Comparison of ENCODE assay signal across 20 cellular contexts in genomic region chr2:120044336-120044735, GRCh38. TPM values are rescaled to one million over a fixed set of nuclear protein-coding genes. Genes with fewer than 3 reads are reported as not detected.
DNase-seq lines count a peak whose midpoint lies in the region; ATAC-seq, FAIRE-seq and TF ChIP-seq lines count a peak whose summit lies in the region.
"Had no signal": no experiment of that assay in that cellular context is flagged by ENCODE, and none has a peak within 500 bp of the region (broad histone marks: within the 10 kb centered on the region; RNA-seq: fewer than 3 reads in every experiment).

No MANE protein-coding gene starts in this region.

- FAIRE-seq in GM12891 (lab: Jason Lieb, UNC), result no peak
- no peak for FAIRE-seq in GM12878 (lab: Jason Lieb, UNC)
- FAIRE-seq: A204.1, GM19239, H54, HTR-8/SVneo, K562 had no signal

- H3K27ac Mint-ChIP-seq in stimulated activated naive B cell treated with anti-CD40 and anti-IgM and Interleukin-4, amounts not matched to agents 10 μg/mL and 1 μg/mL and 100 μg/mL, for 72 hours, result no peak overlapping the region
- H3K27ac Mint-ChIP-seq: CD4-positive, alpha-beta T cell; GM23338 had no signal

- H3K79me2 ChIP-seq in GM12878 (ENCODE audit: control insufficient read depth, insufficient read depth, low read length), result no peaks in the 10 kb centered on the region

- no peak overlapping the region for H3K27ac ChIP-seq in GM12878 (ENCODE audit: control insufficient read depth, insufficient read depth)
- H3K27ac ChIP-seq: C4-2B had no signal

- TF ChIP-seq RAD21 in GM12878 (IDR thresholded peaks at IDR 0.05; ENCODE audit: insufficient read depth, low read depth, low read length), result no peak

- intact Hi-C loops in GM12878 (cut with micrococcal nuclease; ENCODE audit: unreplicated experiment), result no loop called here

- H3K4me1 ChIP-seq in GM12878 (ENCODE audit: control insufficient read depth, insufficient read depth, low read length), result no peaks in the 10 kb centered on the region

- TF ChIP-seq EP300 in GM12878 (IDR thresholded peaks at IDR 0.05; ENCODE audit: borderline replicate concordance in 1 of 2, control insufficient read depth in 1 of 2, low read depth in 2 of 2, low read length in 2 of 2), result no peak

- H3K4me2 ChIP-seq in GM12878 (ENCODE audit: control insufficient read depth, insufficient read depth), result no peak overlapping the region
- H3K4me2 ChIP-seq: GM23338 had no signal

- H3K27me3 Mint-ChIP-seq in stimulated activated naive B cell treated with anti-CD40 and anti-IgM and Interleukin-4, amounts not matched to agents 10 μg/mL and 1 μg/mL and 100 μg/mL, for 72 hours, result no peaks in the 10 kb centered on the region
- H3K27me3 Mint-ChIP-seq: CD4-positive, alpha-beta T cell had no signal

- no peak overlapping the region for H3K4me3 Mint-ChIP-seq in stimulated activated naive B cell treated with anti-CD40 and anti-IgM and Interleukin-4, amounts not matched to agents 10 μg/mL and 1 μg/mL and 100 μg/mL, for 72 hours
- H3K4me3 Mint-ChIP-seq: CD4-positive, alpha-beta T cell; GM23338 had no signal

- no peaks in the 10 kb centered on the region; a peak in 1 of 4 replicates for H3K36me3 ChIP-seq in GM12878 (ENCODE audit: control insufficient read depth in 2 of 2, insufficient read depth in 2 of 2, low read length in 1 of 2)

- H3K36me3 Mint-ChIP-seq in stimulated activated naive B cell treated with anti-CD40 and anti-IgM and Interleukin-4, amounts not matched to agents 10 μg/mL and 1 μg/mL and 100 μg/mL, for 72 hours, result peaks cover 35 to 44% of the 10 kb centered on the region in 2 donors

- H3K9me3 ChIP-seq in GM12878 (replicated peaks; ENCODE audit: control insufficient read depth, insufficient read depth, low read length), result peaks cover 8% of the 10 kb centered on the region; the same call in 2 of the 3 replicates

- no TSS peak for BruUV-seq in GM12878 (replicated peaks; lab: Mats Ljungman, UMichigan)

- no peak for ATAC-seq in GM12878
- peak; percentile 34 to 59 for ATAC-seq in stimulated activated naive B cell treated with anti-CD40 and anti-IgM and Interleukin-4, amounts not matched to agents 10 μg/mL and 1 μg/mL and 100 μg/mL, for 72 hours (replicated peaks)
- ATAC-seq: GM23338, K562 had no signal

- no peak for TF ChIP-seq CTCF in GM12878 (IDR thresholded peaks at IDR 0.05 in 2 of 3, conservative IDR thresholded peaks at IDR 0.05 in 1 of 3; ENCODE audit: control insufficient read depth in 2 of 3, extremely low read depth in 1 of 3, insufficient read depth in 1 of 3, low read depth in 3 of 3, low read length in 3 of 3)

- peaks cover 5 to 13% of the 10 kb centered on the region in 2 donors for H3K9me3 Mint-ChIP-seq in stimulated activated naive B cell treated with anti-CD40 and anti-IgM and Interleukin-4, amounts not matched to agents 10 μg/mL and 1 μg/mL and 100 μg/mL, for 72 hours

- SMC1A ChIA-PET in GM12878 (lab: Charles Lee; ENCODE audit: uncharacterized antibody, unreplicated experiment), result interaction anchor here (1.2 to 1.6 kb wide), 3 partner anchors 18 to 75 kb away, joined by 3 to 4 read pairs (median 4); no protein-coding TSS in a partner anchor

- H4K20me1 ChIP-seq in GM12878 (ENCODE audit: control insufficient read depth, insufficient read depth), result no peaks in the 10 kb centered on the region

- no peak overlapping the region for H3K4me3 ChIP-seq in GM12878
- H3K4me3 ChIP-seq: GM23338, K562 had no signal

- in situ Hi-C loops in GM12878 (cut with MboI), result no loop called here

- TF ChIP-seq POLR2A in GM12891 (IDR thresholded peaks at IDR 0.05; ENCODE audit: low read depth, low read length) (no peak), GM12878 (IDR thresholded peaks at IDR 0.05; ENCODE audit: low read depth, low read length) (no peak)

- H2AFZ ChIP-seq in GM12878 (ENCODE audit: control insufficient read depth, low read depth, low read length), result no peak overlapping the region; the same call in 1 of the 2 replicates
- H2AFZ ChIP-seq: GM23338 had no signal

- POLR2A ChIA-PET in GM12878 (lab: Charles Lee), result no interaction called here

- DNase-seq in GM12891 (ENCODE audit: insufficient read length, low spot score), result no peak
- DNase-seq in GM12878 (ENCODE audit: low read depth, low spot score), result no peak
- peak; percentile 27 for DNase-seq in iris pigment epithelial cell (ENCODE audit: low read depth)
- DNase-seq in stimulated activated naive B cell treated with anti-CD40 and anti-IgM and Interleukin-4, amounts not matched to agents 10 μg/mL and 1 μg/mL and 100 μg/mL, for 72 hours, result no peak
- DNase-seq in NCI-H2029 treated with DMSO at 0.1 percent for 48 hours (lab: John Stamatoyannopoulos, UW), result no peak
- DNase-seq in NCI-H1105 treated with DMSO at 0.1 percent for 48 hours (lab: John Stamatoyannopoulos, UW), result no peak
- no peak for DNase-seq in cerebellar nuclear complex (lab: John Stamatoyannopoulos, UW)
- DNase-seq: ACHN; CD4-positive, alpha-beta T cell; DMS79 treated with DMSO at 0.1 percent for 48 hours; GF-D8; HCEC 1CT; IMR-90 had no signal

- RAD21 ChIA-PET in GM12878 (lab: Charles Lee; ENCODE audit: unreplicated experiment), result no interaction called here

- no peaks in the 10 kb centered on the region for H3K27me3 ChIP-seq in GM12878 (replicated peaks in 1 of 2; ENCODE audit: control insufficient read depth in 2 of 2, insufficient read depth in 2 of 2, low read length in 1 of 2)

- H3K9ac ChIP-seq in GM12878 (ENCODE audit: control insufficient read depth, insufficient read depth, low read length), result no peak overlapping the region

- H3K4me1 Mint-ChIP-seq in stimulated activated naive B cell treated with anti-CD40 and anti-IgM and Interleukin-4, amounts not matched to agents 10 μg/mL and 1 μg/mL and 100 μg/mL, for 72 hours, result peaks cover 6 to 14% of the 10 kb centered on the region in 2 donors

- CTCF ChIA-PET in GM12878 (lab: Yijun Ruan, JAX), result no interaction called here

TF ChIP-seq in GM12891, 5 proteins besides CTCF, POLR2A, EP300 and RAD21:
- no peak for TF ChIP-seq TAF1 (IDR thresholded peaks at IDR 0.05; ENCODE audit: low read depth, low read length)
- TF ChIP-seq POU2F2 (IDR thresholded peaks at IDR 0.05; ENCODE audit: low read depth, low read length), result no peak
- peak; percentile 29; the same call in 1 of the 2 replicates for TF ChIP-seq SPI1 (IDR thresholded peaks at IDR 0.05; ENCODE audit: low read depth, low read length)
- TF ChIP-seq POLR2AphosphoS5 (IDR thresholded peaks at IDR 0.05; ENCODE audit: low read depth, low read length), result no peak
- TF ChIP-seq PAX5 (IDR thresholded peaks at IDR 0.05; ENCODE audit: insufficient read depth, low read length, severe bottlenecking), result no peak
TF ChIP-seq in GM12891: peak in this region for 1.

TF ChIP-seq in GM12878, 131 proteins besides CTCF, POLR2A, EP300 and RAD21:
- TF ChIP-seq SPI1 (IDR thresholded peaks at IDR 0.05; ENCODE audit: borderline replicate concordance, insufficient read depth, low read depth, low read length) (peak; percentile 55; the same call in 1 of the 2 replicates), MAX (IDR thresholded peaks at IDR 0.05; ENCODE audit: low read depth, low read length) (no peak), JUNB (IDR thresholded peaks at IDR 0.05) (no peak), HCFC1 (IDR thresholded peaks at IDR 0.05; ENCODE audit: low read length) (no peak), RBBP5 (conservative IDR thresholded peaks at IDR 0.05) (no peak)

RNA-seq across cellular contexts. Expression of gene EPB41L5, which starts 31.5 kb away (rescaled TPM):
- 1.8 TPM for polyA plus RNA-seq in GM12891 (2012; ENCODE audit: low read depth, missing spikeins)
- total RNA-seq in GM12878 (2013; cell fraction: nucleolus; rRNA removed), result 97.2 and 104 TPM in 2 replicates
- total RNA-seq in GM12878 (2014; rRNA removed), result 8.0 and 8.5 TPM in 2 replicates
- total RNA-seq in GM12878 (2014; rRNA removed; fragmentation: Illumina TruSeq; extraction: Trizol), result 8.5 and 9.9 TPM in 2 replicates
- total RNA-seq in GM12878 (2021), result 8.0 and 8.7 TPM in 2 replicates
- polyA plus RNA-seq in GM12878 (2011; ENCODE audit: low read depth), result 1.5 TPM
- polyA plus RNA-seq in GM12878 (2011; rRNA removed), result 20.4 and 33.3 TPM in 2 replicates
- polyA plus RNA-seq in GM12878 (2011; cell fraction: cytosol; rRNA removed), result 9.8 and 10.7 TPM in 2 replicates
- 26.0 and 27.5 TPM in 2 replicates for polyA plus RNA-seq in GM12878 (2011; cell fraction: nucleus; rRNA removed)
- 2.0 and 2.1 TPM in 2 replicates for polyA plus RNA-seq in GM12878 (2012)
- 7.2 and 9.1 TPM in 2 replicates for polyA plus RNA-seq in GM12878 (2014; fragmentation: Illumina TruSeq; extraction: Trizol)
- polyA plus RNA-seq in GM12878 (2014; fragmentation: Nextera tagmentation; extraction: Ambion mirVana), result 1 to 10 TPM; 2.1 to 2.9 TPM
- 4.5 and 5.7 TPM in 2 replicates for polyA plus RNA-seq in GM12878 (2014; rRNA removed)
- polyA plus RNA-seq in GM12878 (2016; fragmentation: Nextera tagmentation; extraction: Ambion mirVana), result 10 to 100 TPM in 1 of 2 experiments, 1 to 10 TPM in 1; 8.5 to 10.9 TPM
- polyA minus RNA-seq in GM12878 (2011; rRNA and poly(A)+ RNA removed), result 39.3 and 46.8 TPM in 2 replicates
- 10.6 and 10.8 TPM in 2 replicates for polyA minus RNA-seq in GM12878 (2011; cell fraction: cytosol; rRNA and poly(A)+ RNA removed)
- 39.2 and 52.0 TPM in 2 replicates for polyA minus RNA-seq in GM12878 (2011; cell fraction: nucleus; rRNA and poly(A)+ RNA removed)
